In the genomic region with DNA sequence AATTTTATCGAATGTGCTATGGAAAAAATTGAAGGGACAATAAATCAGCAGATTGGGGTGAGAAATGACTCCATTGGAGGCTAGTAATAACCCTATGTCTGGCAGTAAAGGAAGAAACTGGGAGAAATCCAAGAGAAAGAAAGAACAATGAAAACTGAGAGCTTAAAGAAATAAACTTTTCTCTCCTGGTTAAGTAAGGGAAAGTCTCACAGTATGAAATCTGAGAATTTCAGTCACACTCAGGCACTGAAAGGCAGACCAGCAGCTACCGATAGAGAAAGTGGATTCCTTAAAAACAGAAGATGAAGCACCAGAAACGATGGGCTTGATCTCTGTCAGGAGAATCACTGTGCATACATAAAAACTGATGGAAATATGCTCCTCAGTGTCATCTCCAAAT, we compare ENCODE assay signal across 1 cellular context.
TF ChIP-seq lines count a peak whose summit lies in the region.

No MANE protein-coding gene starts in this region.

TF ChIP-seq in GM23338, 12 proteins besides CTCF, POLR2A, EP300 and RAD21 (continued from another document):
- TF ChIP-seq, protein P1, sequence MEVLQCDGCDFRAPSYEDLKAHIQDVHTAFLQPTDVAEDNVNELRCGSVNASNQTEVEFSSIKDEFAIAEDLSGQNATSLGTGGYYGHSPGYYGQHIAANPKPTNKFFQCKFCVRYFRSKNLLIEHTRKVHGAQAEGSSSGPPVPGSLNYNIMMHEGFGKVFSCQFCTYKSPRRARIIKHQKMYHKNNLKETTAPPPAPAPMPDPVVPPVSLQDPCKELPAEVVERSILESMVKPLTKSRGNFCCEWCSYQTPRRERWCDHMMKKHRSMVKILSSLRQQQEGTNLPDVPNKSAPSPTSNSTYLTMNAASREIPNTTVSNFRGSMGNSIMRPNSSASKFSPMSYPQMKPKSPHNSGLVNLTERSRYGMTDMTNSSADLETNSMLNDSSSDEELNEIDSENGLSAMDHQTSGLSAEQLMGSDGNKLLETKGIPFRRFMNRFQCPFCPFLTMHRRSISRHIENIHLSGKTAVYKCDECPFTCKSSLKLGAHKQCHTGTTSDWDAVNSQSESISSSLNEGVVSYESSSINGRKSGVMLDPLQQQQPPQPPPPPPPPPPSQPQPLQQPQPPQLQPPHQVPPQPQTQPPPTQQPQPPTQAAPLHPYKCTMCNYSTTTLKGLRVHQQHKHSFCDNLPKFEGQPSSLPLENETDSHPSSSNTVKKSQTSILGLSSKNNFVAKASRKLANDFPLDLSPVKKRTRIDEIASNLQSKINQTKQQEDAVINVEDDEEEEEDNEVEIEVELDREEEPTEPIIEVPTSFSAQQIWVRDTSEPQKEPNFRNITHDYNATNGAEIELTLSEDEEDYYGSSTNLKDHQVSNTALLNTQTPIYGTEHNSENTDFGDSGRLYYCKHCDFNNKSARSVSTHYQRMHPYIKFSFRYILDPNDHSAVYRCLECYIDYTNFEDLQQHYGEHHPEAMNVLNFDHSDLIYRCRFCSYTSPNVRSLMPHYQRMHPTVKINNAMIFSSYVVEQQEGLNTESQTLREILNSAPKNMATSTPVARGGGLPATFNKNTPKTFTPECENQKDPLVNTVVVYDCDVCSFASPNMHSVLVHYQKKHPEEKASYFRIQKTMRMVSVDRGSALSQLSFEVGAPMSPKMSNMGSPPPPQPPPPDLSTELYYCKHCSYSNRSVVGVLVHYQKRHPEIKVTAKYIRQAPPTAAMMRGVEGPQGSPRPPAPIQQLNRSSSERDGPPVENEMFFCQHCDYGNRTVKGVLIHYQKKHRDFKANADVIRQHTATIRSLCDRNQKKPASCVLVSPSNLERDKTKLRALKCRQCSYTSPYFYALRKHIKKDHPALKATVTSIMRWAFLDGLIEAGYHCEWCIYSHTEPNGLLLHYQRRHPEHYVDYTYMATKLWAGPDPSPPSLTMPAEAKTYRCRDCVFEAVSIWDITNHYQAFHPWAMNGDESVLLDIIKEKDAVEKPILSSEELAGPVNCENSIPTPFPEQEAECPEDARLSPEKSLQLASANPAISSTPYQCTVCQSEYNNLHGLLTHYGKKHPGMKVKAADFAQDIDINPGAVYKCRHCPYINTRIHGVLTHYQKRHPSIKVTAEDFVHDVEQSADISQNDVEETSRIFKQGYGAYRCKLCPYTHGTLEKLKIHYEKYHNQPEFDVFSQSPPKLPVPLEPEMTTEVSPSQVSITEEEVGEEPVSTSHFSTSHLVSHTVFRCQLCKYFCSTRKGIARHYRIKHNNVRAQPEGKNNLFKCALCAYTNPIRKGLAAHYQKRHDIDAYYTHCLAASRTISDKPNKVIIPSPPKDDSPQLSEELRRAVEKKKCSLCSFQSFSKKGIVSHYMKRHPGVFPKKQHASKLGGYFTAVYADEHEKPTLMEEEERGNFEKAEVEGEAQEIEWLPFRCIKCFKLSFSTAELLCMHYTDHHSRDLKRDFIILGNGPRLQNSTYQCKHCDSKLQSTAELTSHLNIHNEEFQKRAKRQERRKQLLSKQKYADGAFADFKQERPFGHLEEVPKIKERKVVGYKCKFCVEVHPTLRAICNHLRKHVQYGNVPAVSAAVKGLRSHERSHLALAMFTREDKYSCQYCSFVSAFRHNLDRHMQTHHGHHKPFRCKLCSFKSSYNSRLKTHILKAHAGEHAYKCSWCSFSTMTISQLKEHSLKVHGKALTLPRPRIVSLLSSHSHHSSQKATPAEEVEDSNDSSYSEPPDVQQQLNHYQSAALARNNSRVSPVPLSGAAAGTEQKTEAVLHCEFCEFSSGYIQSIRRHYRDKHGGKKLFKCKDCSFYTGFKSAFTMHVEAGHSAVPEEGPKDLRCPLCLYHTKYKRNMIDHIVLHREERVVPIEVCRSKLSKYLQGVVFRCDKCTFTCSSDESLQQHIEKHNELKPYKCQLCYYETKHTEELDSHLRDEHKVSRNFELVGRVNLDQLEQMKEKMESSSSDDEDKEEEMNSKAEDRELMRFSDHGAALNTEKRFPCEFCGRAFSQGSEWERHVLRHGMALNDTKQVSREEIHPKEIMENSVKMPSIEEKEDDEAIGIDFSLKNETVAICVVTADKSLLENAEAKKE (CRISPR knock-in tag; IDR thresholded peaks at IDR 0.05), result no peak
- TF ChIP-seq EZH2 (IDR thresholded peaks at IDR 0.05; ENCODE audit: low read depth, unreplicated experiment), result no peak
- TF ChIP-seq JUNB (IDR thresholded peaks at IDR 0.05; ENCODE audit: unreplicated experiment), result no peak
- no peak for TF ChIP-seq STAT1 (IDR thresholded peaks at IDR 0.05; ENCODE audit: unreplicated experiment)
- TF ChIP-seq, protein P2, sequence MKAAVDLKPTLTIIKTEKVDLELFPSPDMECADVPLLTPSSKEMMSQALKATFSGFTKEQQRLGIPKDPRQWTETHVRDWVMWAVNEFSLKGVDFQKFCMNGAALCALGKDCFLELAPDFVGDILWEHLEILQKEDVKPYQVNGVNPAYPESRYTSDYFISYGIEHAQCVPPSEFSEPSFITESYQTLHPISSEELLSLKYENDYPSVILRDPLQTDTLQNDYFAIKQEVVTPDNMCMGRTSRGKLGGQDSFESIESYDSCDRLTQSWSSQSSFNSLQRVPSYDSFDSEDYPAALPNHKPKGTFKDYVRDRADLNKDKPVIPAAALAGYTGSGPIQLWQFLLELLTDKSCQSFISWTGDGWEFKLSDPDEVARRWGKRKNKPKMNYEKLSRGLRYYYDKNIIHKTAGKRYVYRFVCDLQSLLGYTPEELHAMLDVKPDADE (IDR thresholded peaks at IDR 0.05), result no peak
